In the genomic region with DNA sequence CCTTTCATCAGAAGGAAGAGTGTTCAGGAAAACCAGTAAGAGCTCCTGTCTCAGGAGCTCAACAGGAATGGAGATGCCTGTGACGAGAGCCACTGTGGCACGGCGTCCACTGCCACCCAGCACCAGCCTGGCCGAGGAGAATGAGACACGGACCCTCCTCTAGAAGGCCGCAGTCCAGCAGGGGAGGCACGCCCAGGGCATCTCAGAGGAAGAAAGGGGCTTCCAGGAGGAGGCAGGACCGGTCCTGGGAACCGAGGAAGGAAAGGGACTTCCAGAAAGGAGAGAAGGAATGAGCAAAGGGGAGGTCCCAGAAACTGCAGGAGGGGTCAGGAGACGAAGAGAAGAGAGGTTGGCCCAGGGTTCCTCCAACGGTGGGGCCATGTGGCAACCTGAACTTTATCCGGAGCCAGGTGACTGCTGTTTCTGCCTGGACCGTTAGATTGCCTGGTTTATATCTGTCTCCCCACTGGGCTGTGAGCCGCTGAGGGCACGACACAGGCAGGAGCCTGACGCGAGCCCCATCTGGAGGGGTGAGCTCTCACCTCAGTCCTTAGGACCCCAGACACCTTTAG, we compare ENCODE assay signal across 8 cellular contexts. TPM values are rescaled to one million over a fixed set of nuclear protein-coding genes. Genes with fewer than 3 reads are reported as not detected.
DNase-seq lines count a peak whose midpoint lies in the region; ATAC-seq and TF ChIP-seq lines count a peak whose summit lies in the region.

No MANE protein-coding gene starts in this region.

- H2AK5ac ChIP-seq in trophoblast cell (ENCODE audit: low read length), result no peak overlapping the region

- H2BK12ac ChIP-seq in trophoblast cell (ENCODE audit: low read length), result no peak overlapping the region

- H3K27me3 ChIP-seq in cardiac muscle cell (no peaks in the 10 kb centered on the region), trophoblast cell (ENCODE audit: insufficient read depth, low read length) (no peaks in the 10 kb centered on the region)

- no peak overlapping the region for H3K18ac ChIP-seq in trophoblast cell (ENCODE audit: low read length)

- DNase-seq in activated CD4-positive, alpha-beta memory T cell treated with anti-CD3 and anti-CD28 coated beads for 36 hours, result peak; percentile 22
- no peak for DNase-seq in cardiac muscle cell (ENCODE audit: low read depth in 1 of 2, low spot score in 1 of 2)
- DNase-seq in NCI-H345 (lab: John Stamatoyannopoulos, UW), result no peak
- no peak for DNase-seq in RKO (ENCODE audit: low spot score)
- no peak for DNase-seq in trophoblast cell

- TF ChIP-seq CTCF in cardiac muscle cell (IDR thresholded peaks at IDR 0.05; ENCODE audit: low read depth, low read length), result no peak

- intact Hi-C loops in activated CD4-positive, alpha-beta memory T cell treated with anti-CD3 and anti-CD28 coated beads for 36 hours (cut with micrococcal nuclease), result loop anchor here (1.0 to 2.0 kb wide), 6 partner anchors 54 to 1002 kb away; partner anchors contain the start of genes KAT14, PET117 and SEC23B

- H4K12ac ChIP-seq in trophoblast cell (ENCODE audit: low read depth, low read length), result no peak overlapping the region

- H3K4me2 ChIP-seq in trophoblast cell (ENCODE audit: low read length), result no peak overlapping the region

- H3K79me1 ChIP-seq in trophoblast cell (ENCODE audit: low read length), result no peaks in the 10 kb centered on the region

- H3K79me2 ChIP-seq in trophoblast cell (ENCODE audit: control insufficient read depth, insufficient read depth, low read length, poor library complexity), result peaks cover 2% of the 10 kb centered on the region

- no peak overlapping the region for H4K8ac ChIP-seq in trophoblast cell (ENCODE audit: low read depth, low read length)

- POLR2A ChIA-PET in activated CD4-positive, alpha-beta memory T cell treated with anti-CD3 and anti-CD28 coated beads for 36 hours (lab: Charles Lee), result interaction anchor here (1.0 to 1.3 kb wide), 3 partner anchors 65 to 178 kb away, joined by 3 to 5 read pairs (median 3); partner anchors contain the start of genes DSTN and RRBP1

- peak overlapping the region; percentile 80 for H3K4me3 Mint-ChIP-seq in activated CD4-positive, alpha-beta memory T cell treated with anti-CD3 and anti-CD28 coated beads for 36 hours
- peak overlapping the region; percentile 78 for H3K4me3 Mint-ChIP-seq in stimulated activated naive CD8-positive, alpha-beta T cell treated with anti-CD3 and anti-CD28 coated beads, Interleukin-15, Interleukin-2, amounts not matched to agents 100 ng/mL and 50 ng/mL, for 24 hours

- CTCF ChIA-PET in activated CD4-positive, alpha-beta memory T cell treated with anti-CD3 and anti-CD28 coated beads for 36 hours (lab: Charles Lee), result interaction anchor here (0.6 to 3.5 kb wide), 31 partner anchors 10 to 633 kb away, joined by 3 to 32 read pairs (median 4); partner anchors contain the start of genes DSTN, KAT14, PET117 and RRBP1

- no peak overlapping the region for H3K9ac ChIP-seq in trophoblast cell (ENCODE audit: low read length)

- H3K4me1 ChIP-seq in cardiac muscle cell (ENCODE audit: low read depth) (no peaks in the 10 kb centered on the region), trophoblast cell (ENCODE audit: control insufficient read depth in 1 of 2, insufficient read depth in 2 of 2, low read length in 2 of 2) (peaks cover 0 to 4% of the 10 kb centered on the region in 2 experiments)

- no peak overlapping the region for H3K23ac ChIP-seq in trophoblast cell (ENCODE audit: low read length)

- no peak overlapping the region for H3K4ac ChIP-seq in trophoblast cell (ENCODE audit: low read depth, low read length)

- H3K4me3 ChIP-seq in cardiac muscle cell, result peak overlapping the region; percentile 13
- no peak overlapping the region for H3K4me3 ChIP-seq in trophoblast cell (ENCODE audit: low read depth, low read length)

- no peak overlapping the region for H3K14ac ChIP-seq in trophoblast cell (ENCODE audit: low read length)

- ATAC-seq in GM18508 (IDR thresholded peaks at IDR 0.05; ENCODE audit: insufficient read depth, unreplicated experiment) (peak; percentile 7), HG02852 (IDR thresholded peaks at IDR 0.05; ENCODE audit: unreplicated experiment) (peak; percentile 9)

- H3K36me3 ChIP-seq in cardiac muscle cell (no peaks in the 10 kb centered on the region), trophoblast cell (ENCODE audit: control insufficient read depth in 1 of 2, insufficient read depth in 2 of 2, low read length in 2 of 2) (no peaks in the 10 kb centered on the region)

- H3K4me1 Mint-ChIP-seq in activated CD4-positive, alpha-beta memory T cell treated with anti-CD3 and anti-CD28 coated beads for 36 hours (ENCODE audit: low read depth), result peaks cover 35% of the 10 kb centered on the region
- peaks cover 43% of the 10 kb centered on the region for H3K4me1 Mint-ChIP-seq in stimulated activated naive CD8-positive, alpha-beta T cell treated with anti-CD3 and anti-CD28 coated beads, Interleukin-15, Interleukin-2, amounts not matched to agents 100 ng/mL and 50 ng/mL, for 24 hours (ENCODE audit: low read depth)

- H2BK5ac ChIP-seq in trophoblast cell (ENCODE audit: low read depth, low read length, poor library complexity), result no peak overlapping the region

- H3K36me3 Mint-ChIP-seq in activated CD4-positive, alpha-beta memory T cell treated with anti-CD3 and anti-CD28 coated beads for 36 hours, result no peaks in the 10 kb centered on the region
- no peaks in the 10 kb centered on the region for H3K36me3 Mint-ChIP-seq in stimulated activated naive CD8-positive, alpha-beta T cell treated with anti-CD3 and anti-CD28 coated beads, Interleukin-15, Interleukin-2, amounts not matched to agents 100 ng/mL and 50 ng/mL, for 24 hours (ENCODE audit: low read depth)

- H3K9me3 Mint-ChIP-seq in activated CD4-positive, alpha-beta memory T cell treated with anti-CD3 and anti-CD28 coated beads for 36 hours, result no peaks in the 10 kb centered on the region
- H3K9me3 Mint-ChIP-seq in stimulated activated naive CD8-positive, alpha-beta T cell treated with anti-CD3 and anti-CD28 coated beads, Interleukin-15, Interleukin-2, amounts not matched to agents 100 ng/mL and 50 ng/mL, for 24 hours, result no peaks in the 10 kb centered on the region

- no peaks in the 10 kb centered on the region for H3K9me3 ChIP-seq in cardiac muscle cell (ENCODE audit: low read depth)
- H3K9me3 ChIP-seq in trophoblast cell (ENCODE audit: insufficient read depth, low read depth, low read length), result no peaks in the 10 kb centered on the region

- H2BK120ac ChIP-seq in trophoblast cell (ENCODE audit: insufficient read depth, low read length, poor library complexity), result no peak overlapping the region

- no peak overlapping the region for H3K27ac Mint-ChIP-seq in activated CD4-positive, alpha-beta memory T cell treated with anti-CD3 and anti-CD28 coated beads for 36 hours
- H3K27ac Mint-ChIP-seq in stimulated activated naive CD8-positive, alpha-beta T cell treated with anti-CD3 and anti-CD28 coated beads, Interleukin-15, Interleukin-2, amounts not matched to agents 100 ng/mL and 50 ng/mL, for 24 hours, result peak overlapping the region; percentile 72

- no peak overlapping the region for H4K91ac ChIP-seq in trophoblast cell (ENCODE audit: low read depth, low read length)

- no peak overlapping the region for H2AFZ ChIP-seq in trophoblast cell (ENCODE audit: insufficient read depth, low read length, poor library complexity)

- H3K27ac ChIP-seq in cardiac muscle cell (no peak overlapping the region), trophoblast cell (ENCODE audit: low read depth, low read length) (no peak overlapping the region)

- WGBS in trophoblast cell (ENCODE audit: extremely low coverage, insufficient coverage, insufficient read length), result no CpG with 5 or more reads among the region's 17 CpGs

- no peaks in the 10 kb centered on the region for H3K27me3 Mint-ChIP-seq in activated CD4-positive, alpha-beta memory T cell treated with anti-CD3 and anti-CD28 coated beads for 36 hours
- H3K27me3 Mint-ChIP-seq in stimulated activated naive CD8-positive, alpha-beta T cell treated with anti-CD3 and anti-CD28 coated beads, Interleukin-15, Interleukin-2, amounts not matched to agents 100 ng/mL and 50 ng/mL, for 24 hours, result peaks cover 4% of the 10 kb centered on the region

RNA-seq across cellular contexts. Expression of gene BFSP1, which starts 26.8 kb away (rescaled TPM):
- under 1 TPM; 0.34 to 0.36 TPM for total RNA-seq in activated CD4-positive, alpha-beta memory T cell treated with anti-CD3 and anti-CD28 coated beads for 36 hours
- 3.2 and 7.1 TPM in 2 replicates for total RNA-seq in cardiac muscle cell
- 4.9 and 5.3 TPM in 2 replicates for polyA plus RNA-seq in cardiac muscle cell
- 2.2 and 2.7 TPM in 2 replicates for polyA plus RNA-seq in trophoblast cell (2013)
